In the genomic region with DNA sequence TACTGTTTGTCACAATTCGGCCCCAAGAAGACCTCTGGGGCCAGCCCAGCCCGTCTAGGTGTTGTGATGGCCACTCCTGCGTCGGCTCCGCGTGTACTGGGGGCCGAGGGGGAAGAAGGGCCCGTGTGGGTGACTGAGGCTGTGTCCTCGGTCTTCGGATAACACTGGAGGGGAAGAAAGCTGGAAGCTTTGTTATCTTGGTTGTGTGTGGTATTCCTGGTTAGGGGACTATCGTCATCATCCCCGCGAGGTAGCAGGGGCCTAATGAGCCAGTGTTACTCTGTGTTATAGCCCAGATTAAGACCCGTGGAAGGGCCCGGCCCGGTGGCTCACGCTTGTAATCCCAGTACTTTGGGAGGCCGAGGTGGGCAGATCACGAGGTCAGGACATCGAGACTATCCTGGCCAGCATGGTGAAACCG, we compare ENCODE assay signal across 8 cellular contexts. TPM values are rescaled to one million over a fixed set of nuclear protein-coding genes. Genes with fewer than 3 reads are reported as not detected.
A peak's percentile ranks its signal among the peaks of the same experiment; 100 is the strongest.
DNase-seq lines count a peak whose midpoint lies in the region; ATAC-seq and TF ChIP-seq lines count a peak whose summit lies in the region.

No MANE protein-coding gene starts in this region.

- H3K4me1 ChIP-seq in foreskin keratinocyte: peaks cover 3% of the 10 kb centered on the region

- no peaks in the 10 kb centered on the region for H3K27me3 ChIP-seq in foreskin keratinocyte

- H3K4me3 Mint-ChIP-seq in WTC11: peak overlapping the region; percentile 96

- peak overlapping the region; percentile 96 for H3K4me3 ChIP-seq in skeletal muscle cell (ENCODE audit: low read depth, low read length)

- POLR2A ChIA-PET in WTC11 (lab: Charles Lee): no interaction called here

- no peak for ATAC-seq in WTC11
- ATAC-seq in foreskin keratinocyte: no peak
- ATAC-seq in GM21825 (IDR thresholded peaks at IDR 0.05; ENCODE audit: unreplicated experiment): no peak
- no peak for ATAC-seq in GM18498 (IDR thresholded peaks at IDR 0.05; ENCODE audit: unreplicated experiment)

- CTCF ChIA-PET in WTC11 (lab: Charles Lee): interaction anchor here (1.7 kb wide), 1 partner anchor 66 kb away, joined by 11 read pairs; no protein-coding TSS in a partner anchor

- peaks cover 35% of the 10 kb centered on the region for H3K36me3 Mint-ChIP-seq in WTC11

- peak overlapping the region; percentile 97 for H3K27ac Mint-ChIP-seq in WTC11

- H3K27ac ChIP-seq in foreskin keratinocyte: peak overlapping the region; percentile 75

- no peak for TF ChIP-seq CTCF in WTC11 (IDR thresholded peaks at IDR 0.05)
- TF ChIP-seq CTCF in foreskin keratinocyte (conservative IDR thresholded peaks at IDR 0.05): no peak

- no peaks in the 10 kb centered on the region; the same call in 1 of the 2 replicates for H3K27me3 Mint-ChIP-seq in WTC11 (ENCODE audit: low read depth)

- peaks cover 11% of the 10 kb centered on the region for H3K4me1 Mint-ChIP-seq in WTC11

- no peaks in the 10 kb centered on the region for H3K9me3 Mint-ChIP-seq in WTC11

- DNase-seq in HCEC 1CT: peak; percentile 4
- no peak for DNase-seq in WTC11 (ENCODE audit: low spot score)
- no peak for DNase-seq in foreskin keratinocyte
- no peak for DNase-seq in skeletal muscle cell (ENCODE audit: low read depth)
- DNase-seq in NCI-H1048 (lab: John Stamatoyannopoulos, UW): no peak
- no peak for DNase-seq in NCI-H2107 treated with DMSO at 0.1 percent for 48 hours (lab: John Stamatoyannopoulos, UW; ENCODE audit: unreplicated experiment)

TF ChIP-seq in WTC11, 78 proteins besides CTCF, POLR2A, EP300 and RAD21:
- TF ChIP-seq ARID4B (CRISPR knock-in tag; IDR thresholded peaks at IDR 0.05; ENCODE audit: borderline replicate concordance): no peak
- TF ChIP-seq KAT7 (CRISPR knock-in tag; IDR thresholded peaks at IDR 0.05; ENCODE audit: borderline replicate concordance): 0 out of 2 replicates have a peak, but pooled peaks have one; percentile 0
- no peak for TF ChIP-seq CREM (CRISPR knock-in tag; IDR thresholded peaks at IDR 0.05)
- no peak for TF ChIP-seq ZNF671 (CRISPR knock-in tag; IDR thresholded peaks at IDR 0.05)

RNA-seq across cellular contexts. Expression of gene MTG1, which starts 0.9 kb away (rescaled TPM):
- 51.8 to 63.0 TPM (median 53.0 TPM) in 3 replicates for total RNA-seq in WTC11 (2021)
- 32.5 and 36.3 TPM in 2 replicates for total RNA-seq in foreskin keratinocyte
- 45.9 and 49.7 TPM in 2 replicates for polyA plus RNA-seq in foreskin keratinocyte

RNA-seq across cellular contexts. Expression of gene PAOX, which starts 15.7 kb away (rescaled TPM):
- total RNA-seq in WTC11 (2021) (3.6 to 5.6 TPM (median 5.2 TPM) in 3 replicates), foreskin keratinocyte (1.8 and 3.5 TPM in 2 replicates)
- 1.9 and 3.3 TPM in 2 replicates for polyA plus RNA-seq in foreskin keratinocyte

RNA-seq across cellular contexts. Expression of gene ECHS1, which starts 21.7 kb away (rescaled TPM):
- total RNA-seq in WTC11 (2021) (84.1 to 91.8 TPM (median 88.8 TPM) in 3 replicates), foreskin keratinocyte (62.6 and 67.1 TPM in 2 replicates)
- 82.2 and 84.4 TPM in 2 replicates for polyA plus RNA-seq in foreskin keratinocyte

RNA-seq across cellular contexts. Expression of gene SPRN, which starts 29.6 kb away (rescaled TPM):
- total RNA-seq in WTC11 (2021): 0.27 to 0.59 TPM (median 0.32 TPM) in 3 replicates
- total RNA-seq in foreskin keratinocyte: not detected in 2 replicates
- polyA plus RNA-seq in foreskin keratinocyte: not detected in 2 replicates

RNA-seq across cellular contexts. Expression of gene FUOM, which starts 37.0 kb away (rescaled TPM):
- total RNA-seq in WTC11 (2021) (31.3 to 40.5 TPM (median 33.8 TPM) in 3 replicates), foreskin keratinocyte (22.0 and 33.7 TPM in 2 replicates)
- 29.7 and 50.2 TPM in 2 replicates for polyA plus RNA-seq in foreskin keratinocyte
